In the genomic region with DNA sequence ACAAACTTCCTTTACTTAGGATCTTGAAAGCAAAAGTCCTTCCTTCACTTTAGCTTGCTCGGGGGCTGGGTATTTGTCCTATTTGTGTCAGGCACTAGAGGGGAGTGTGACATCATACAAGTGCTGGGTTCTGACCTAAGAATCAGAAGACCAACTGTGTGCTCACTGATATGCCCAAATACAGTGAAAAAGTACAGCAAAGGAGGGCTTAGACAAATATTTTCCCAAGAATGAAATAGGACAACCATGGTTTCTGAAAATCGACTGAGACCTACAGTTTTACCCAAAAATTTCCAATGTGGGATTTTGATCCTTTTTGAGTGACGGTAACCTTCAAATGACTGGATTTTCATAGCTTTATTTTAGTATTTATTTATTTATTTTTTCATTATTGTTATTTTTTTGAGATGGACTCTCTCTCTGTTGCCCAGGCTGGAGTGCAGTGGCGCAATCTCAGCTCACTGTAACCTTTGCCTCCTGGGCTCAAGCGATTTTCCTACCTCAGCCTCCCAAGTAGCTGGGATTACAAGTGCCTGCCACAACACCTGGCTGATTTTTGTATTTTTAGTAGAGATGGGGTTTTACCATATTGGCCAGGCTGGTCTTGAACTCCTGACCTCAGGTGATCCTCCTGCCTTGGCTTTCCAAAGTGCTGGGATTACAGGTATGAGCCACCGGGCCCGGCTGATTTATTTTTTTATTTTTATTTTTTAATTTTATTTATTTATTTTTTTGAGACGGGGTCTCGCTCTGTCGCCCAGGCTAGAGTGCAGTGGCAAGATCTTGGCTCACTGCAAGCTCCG, we compare ENCODE assay signal across 8 cellular contexts. TPM values are rescaled to one million over a fixed set of nuclear protein-coding genes. Genes with fewer than 3 reads are reported as not detected.
DNase-seq lines count a peak whose midpoint lies in the region; ATAC-seq, FAIRE-seq and TF ChIP-seq lines count a peak whose summit lies in the region.
"Not testable (repeated sequence)": the region's sequence is repeated elsewhere in the genome, so short reads cannot be mapped to it uniquely, and the experiment has no call there.

No MANE protein-coding gene starts in this region.

- H3K79me2 ChIP-seq in endothelial cell of umbilical vein (ENCODE audit: control insufficient read depth, insufficient read depth, low read length): not testable (repeated sequence)

- peaks cover 24% of the 10 kb centered on the region for H3K4me1 ChIP-seq in A549
- not testable (repeated sequence) for H3K4me1 ChIP-seq in endothelial cell of umbilical vein (ENCODE audit: control insufficient read depth, extremely low read depth, insufficient read depth, low read length)

- intact Hi-C loops in endothelial cell of umbilical vein (cut with micrococcal nuclease): loop anchor here (1.0 to 2.0 kb wide), 2 partner anchors 136 to 195 kb away; no protein-coding TSS in a partner anchor

- H3K4me3 ChIP-seq in A549; endothelial cell of umbilical vein (replicated peaks in 1 of 3; ENCODE audit: insufficient read depth in 1 of 3, low read depth in 1 of 3, low read length in 3 of 3): not testable (repeated sequence)

- TF ChIP-seq RAD21 in A549 (conservative IDR thresholded peaks at IDR 0.05 in 1 of 2, IDR thresholded peaks at IDR 0.05 in 1 of 2): peak; percentile 71 to 79

- FAIRE-seq in A549 (lab: Jason Lieb, UNC): not testable (repeated sequence)
- peak; percentile 54 for FAIRE-seq in endothelial cell of umbilical vein (lab: Jason Lieb, UNC)

- not testable (repeated sequence) for H3K9me3 ChIP-seq in A549; endothelial cell of umbilical vein (replicated peaks; ENCODE audit: control insufficient read depth, insufficient read depth, low read length)

- CTCF ChIA-PET in A549 (lab: Yijun Ruan, JAX): interaction anchor here (0.6 to 2.1 kb wide), 30 partner anchors 11 to 195 kb away, joined by 3 to 13 read pairs (median 4); a partner anchor contains a TSS
- CTCF ChIA-PET in endothelial cell of umbilical vein (lab: Charles Lee): interaction anchor here (0.6 to 2.1 kb wide), 12 partner anchors 10 to 194 kb away, joined by 3 to 19 read pairs (median 4); no protein-coding TSS in a partner anchor

- peak; percentile 79 to 87; a peak in 5 of 6 replicates for ATAC-seq in A549
- peak; percentile 94 for ATAC-seq in GM21576 (IDR thresholded peaks at IDR 0.05; ENCODE audit: unreplicated experiment)
- peak; percentile 63 for ATAC-seq in HG03354 (IDR thresholded peaks at IDR 0.05; ENCODE audit: poor library complexity, severe bottlenecking, unreplicated experiment)

- TF ChIP-seq CTCF in A549 (IDR thresholded peaks at IDR 0.05): peak; percentile 52
- TF ChIP-seq CTCF in GM12873 (IDR thresholded peaks at IDR 0.05; ENCODE audit: insufficient read depth, low read depth, low read length, missing control alignments): peak; percentile 46
- peak; percentile 5 to 27 for TF ChIP-seq CTCF in endothelial cell of umbilical vein (IDR thresholded peaks at IDR 0.05; ENCODE audit: extremely low read depth in 1 of 2, insufficient read depth in 1 of 2, low read depth in 1 of 2, low read length in 2 of 2)

- DNase-seq in A549 (ENCODE audit: low read depth in 1 of 2, low spot score in 1 of 2): peak; percentile 35 to 76
- peak; percentile 62 for DNase-seq in NCI-H69 (lab: John Stamatoyannopoulos, UW)
- peak; percentile 24 to 33 for DNase-seq in activated CD4-positive, alpha-beta T cell treated with anti-CD3 and anti-CD28 coated beads for 4 hours
- peak; percentile 32 for DNase-seq in endothelial cell of umbilical vein (ENCODE audit: low read depth, low spot score)
- peak; percentile 51 for DNase-seq in medulla oblongata (ENCODE audit: extremely low spot score)

- BruUV-seq in endothelial cell of umbilical vein (replicated peaks; lab: Mats Ljungman, UMichigan): not testable (repeated sequence)

- H3K4me2 ChIP-seq in A549; endothelial cell of umbilical vein (ENCODE audit: insufficient read depth, low read length): not testable (repeated sequence)

- H3K27ac ChIP-seq in A549: peak overlapping the region in 1 of 2 experiments; percentile 55; a peak in 3 of 6 replicates
- H3K27ac ChIP-seq in endothelial cell of umbilical vein (ENCODE audit: insufficient read depth, low read depth, low read length): not testable (repeated sequence)

- WGBS in A549 (ENCODE audit: missing lambda C conversion rate): 80% methylated on average over 11 of the region's 11 CpGs

- not testable (repeated sequence) for TF ChIP-seq POLR2A in A549 (IDR thresholded peaks at IDR 0.05; ENCODE audit: low read length); endothelial cell of umbilical vein (IDR thresholded peaks at IDR 0.05; ENCODE audit: low read depth, low read length)

- POLR2A ChIA-PET in A549 (lab: Yijun Ruan, JAX): interaction anchor here (1.3 kb wide), 1 partner anchor 57 kb away, joined by 4 read pairs; a partner anchor contains a TSS
- POLR2A ChIA-PET in endothelial cell of umbilical vein (lab: Charles Lee): not testable (repeated sequence)

- not testable (repeated sequence) for TF ChIP-seq EP300 in A549 (IDR thresholded peaks at IDR 0.05)

- H4K20me1 ChIP-seq in endothelial cell of umbilical vein (replicated peaks; ENCODE audit: control insufficient read depth, extremely low read depth, insufficient read depth, low read length): not testable (repeated sequence)

- H2AFZ ChIP-seq in endothelial cell of umbilical vein (ENCODE audit: low read depth, low read length): not testable (repeated sequence)

- dilution Hi-C loops in endothelial cell of umbilical vein (cut with MboI; ENCODE audit: extremely low pct_ligation_motif_present, low sequenced_read_pairs): not testable (repeated sequence)

- H3K9ac ChIP-seq in endothelial cell of umbilical vein (replicated peaks; ENCODE audit: extremely low read depth, insufficient read depth, low read length): not testable (repeated sequence)

- not testable (repeated sequence) for H3K27me3 ChIP-seq in endothelial cell of umbilical vein (ENCODE audit: control insufficient read depth in 2 of 2, insufficient read depth in 2 of 2, low read length in 2 of 2)

- not testable (repeated sequence) for H3K9me1 ChIP-seq in endothelial cell of umbilical vein (replicated peaks; ENCODE audit: control insufficient read depth, extremely low read depth, insufficient read depth, low read length)

- not testable (repeated sequence) for H3K36me3 ChIP-seq in endothelial cell of umbilical vein (ENCODE audit: control insufficient read depth in 2 of 2, extremely low read depth in 1 of 2, insufficient read depth in 2 of 2, low read length in 2 of 2)

TF ChIP-seq in A549, 52 proteins besides CTCF, POLR2A, EP300 and RAD21:
- TF ChIP-seq SMC3 (IDR thresholded peaks at IDR 0.05): peak; percentile 58; the same call in 2 of the 3 replicates

RNA-seq across cellular contexts. Expression of a gene that starts 1.8 kb away (rescaled TPM):
- polyA plus RNA-seq in A549 (2011; rRNA removed): 71.7 and 73.9 TPM in 2 replicates
- 8.5 and 12.4 TPM in 2 replicates for polyA plus RNA-seq in A549 (2012; cell fraction: cytosol; rRNA removed)
- 10.4 and 16.1 TPM in 2 replicates for polyA plus RNA-seq in A549 (2012; cell fraction: nucleus; rRNA removed)
- polyA plus RNA-seq in A549 (2017; fragmentation: RNase III; extraction: RNeasy Plus Mini Kit Qiagen cat#74134 plus additional on column Dnase treatment): 22.9 to 25.6 TPM (median 25.4 TPM) in 3 replicates
- 23.1 and 26.2 TPM in 2 replicates for polyA minus RNA-seq in A549 (2011; rRNA and poly(A)+ RNA removed)
- total RNA-seq in endothelial cell of umbilical vein: 14.9 and 16.2 TPM in 2 replicates
- 9.4 and 10.4 TPM in 2 replicates for polyA plus RNA-seq in endothelial cell of umbilical vein
- polyA plus RNA-seq in endothelial cell of umbilical vein (2011; cell fraction: cytosol; rRNA removed): 9.8 and 10.5 TPM in 2 replicates
- 22.2 and 22.6 TPM in 2 replicates for polyA plus RNA-seq in endothelial cell of umbilical vein (2011; cell fraction: nucleus; rRNA removed)
- 11.4 and 12.4 TPM in 2 replicates for polyA plus RNA-seq in endothelial cell of umbilical vein (2012)
- polyA minus RNA-seq in endothelial cell of umbilical vein: 8.4 and 10.7 TPM in 2 replicates
- polyA minus RNA-seq in endothelial cell of umbilical vein (2011; cell fraction: cytosol; rRNA and poly(A)+ RNA removed): 15.4 TPM
- polyA minus RNA-seq in endothelial cell of umbilical vein (2011; cell fraction: nucleus; rRNA and poly(A)+ RNA removed): 14.5 and 19.3 TPM in 2 replicates

RNA-seq across cellular contexts. Expression of a gene that starts 56.9 kb away (rescaled TPM):
- polyA plus RNA-seq in A549 (2011; rRNA removed) (40.3 and 50.1 TPM in 2 replicates), A549 (2017; fragmentation: RNase III; extraction: RNeasy Plus Mini Kit Qiagen cat#74134 plus additional on column Dnase treatment) (108 to 124 TPM (median 117 TPM) in 3 replicates), endothelial cell of umbilical vein (9.9 and 27.3 TPM in 2 replicates)
- 12.8 and 18.7 TPM in 2 replicates for polyA plus RNA-seq in A549 (2012; cell fraction: cytosol; rRNA removed)
- 45.6 and 146 TPM in 2 replicates for polyA plus RNA-seq in A549 (2012; cell fraction: nucleus; rRNA removed)
- 21.7 and 24.8 TPM in 2 replicates for polyA minus RNA-seq in A549 (2011; rRNA and poly(A)+ RNA removed)
- total RNA-seq in endothelial cell of umbilical vein: 79.4 and 83.5 TPM in 2 replicates
- polyA plus RNA-seq in endothelial cell of umbilical vein (2011; cell fraction: cytosol; rRNA removed): 10.9 and 11.7 TPM in 2 replicates
- 103 and 185 TPM in 2 replicates for polyA plus RNA-seq in endothelial cell of umbilical vein (2011; cell fraction: nucleus; rRNA removed)
- polyA plus RNA-seq in endothelial cell of umbilical vein (2012): 52.3 and 66.6 TPM in 2 replicates
- polyA minus RNA-seq in endothelial cell of umbilical vein: 28.5 and 35.5 TPM in 2 replicates
- polyA minus RNA-seq in endothelial cell of umbilical vein (2011; cell fraction: cytosol; rRNA and poly(A)+ RNA removed): 10.9 TPM
- polyA minus RNA-seq in endothelial cell of umbilical vein (2011; cell fraction: nucleus; rRNA and poly(A)+ RNA removed): 33.8 and 38.8 TPM in 2 replicates
